10 cellular contexts compared by ENCODE assay signal in the genomic region with DNA sequence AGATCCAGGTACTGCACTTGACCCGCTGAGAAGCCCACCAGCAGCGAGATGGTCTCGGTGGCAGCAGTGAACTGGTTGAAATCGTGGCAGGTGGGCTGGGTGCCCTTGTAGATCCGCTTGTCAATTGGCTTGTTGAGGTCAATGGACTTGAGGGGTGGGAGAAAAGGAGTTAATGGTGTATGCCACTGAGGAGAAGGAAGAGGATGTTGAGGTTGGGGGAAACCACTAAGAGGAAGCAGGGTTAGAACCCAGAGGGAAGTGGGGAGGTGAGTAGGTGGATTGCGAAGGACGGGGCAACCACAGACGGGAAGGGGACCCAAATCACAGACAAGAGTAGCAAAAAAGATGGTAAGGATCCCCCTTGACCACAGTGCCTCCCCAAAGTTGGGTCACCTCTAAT. TPM values are rescaled to one million over a fixed set of nuclear protein-coding genes. Genes with fewer than 3 reads are reported as not detected.
DNase-seq lines count a peak whose midpoint lies in the region; ATAC-seq and TF ChIP-seq lines count a peak whose summit lies in the region.
"Had no signal": no experiment of that assay in that cellular context is flagged by ENCODE, and none has a peak within 500 bp of the region (broad histone marks: within the 10 kb centered on the region; RNA-seq: fewer than 3 reads in every experiment).

No MANE protein-coding gene starts in this region.

- DNase-seq in Right ventricle myocardium superior (peak; percentile 41), cardiac septum (ENCODE audit: low spot score) (no peak), SKM-1 (lab: John Stamatoyannopoulos, UW; ENCODE audit: unreplicated experiment) (peak; percentile 70), epithelial cell of proximal tubule (ENCODE audit: low read depth) (no peak), NCI-H146 (lab: John Stamatoyannopoulos, UW) (no peak), NCI-H524 (lab: John Stamatoyannopoulos, UW) (no peak)
- DNase-seq: SW 1271 had no signal

- H3K27me3 ChIP-seq in subcutaneous abdominal adipose tissue (ENCODE audit: control insufficient read depth in 5 of 5, insufficient read depth in 4 of 5, low read length in 5 of 5) = peaks cover 0 to 2% (median 0%) of the 10 kb centered on the region in 5 donors
- H3K27me3 ChIP-seq: right atrium auricular region had no signal

- peak overlapping the region in 1 of 5 donors; percentile 6 for H3K9ac ChIP-seq in subcutaneous abdominal adipose tissue (ENCODE audit: low read length in 5 of 5)

- intact Hi-C loops in Right ventricle myocardium superior (cut with DNase I) = no loop called here
- intact Hi-C loops in cardiac septum (cut with DNase I) = no loop called here

- H3K27ac ChIP-seq in subcutaneous abdominal adipose tissue (ENCODE audit: low read depth, low read length) = peak overlapping the region; percentile 24

- peaks cover 12 to 37% (median 30%) of the 10 kb centered on the region in 5 donors for H3K4me1 ChIP-seq in subcutaneous abdominal adipose tissue (ENCODE audit: control insufficient read depth in 5 of 5, insufficient read depth in 5 of 5, low read length in 5 of 5)

- H3K36me3 ChIP-seq in subcutaneous abdominal adipose tissue (ENCODE audit: control insufficient read depth in 5 of 5, insufficient read depth in 5 of 5, low read length in 5 of 5) = peaks cover 0 to 41% (median 34%) of the 10 kb centered on the region in 5 donors

- ATAC-seq in Right ventricle myocardium superior (ENCODE audit: poor library complexity) (no peak), GM19351 (IDR thresholded peaks at IDR 0.05; ENCODE audit: unreplicated experiment) (no peak)

- H3K9me3 ChIP-seq in subcutaneous abdominal adipose tissue (ENCODE audit: control insufficient read depth in 5 of 5, low read length in 5 of 5) = no peaks in the 10 kb centered on the region
- H3K9me3 ChIP-seq: right atrium auricular region had no signal

- H3K4me3 ChIP-seq in epithelial cell of proximal tubule (ENCODE audit: low read depth, low read length) (peak overlapping the region; percentile 97), subcutaneous abdominal adipose tissue (ENCODE audit: low read depth in 1 of 5, low read length in 5 of 5) (peak overlapping the region in 2 of 5 donors; percentile 73 to 81)

- no peak for TF ChIP-seq CTCF in epithelial cell of proximal tubule (conservative IDR thresholded peaks at IDR 0.05; ENCODE audit: low read depth, low read length)

RNA-seq across cellular contexts. Expression of a gene that starts 1.7 kb away (rescaled TPM):
- total RNA-seq in Right ventricle myocardium superior (57.2 TPM), cardiac septum (120 TPM), epithelial cell of proximal tubule (35.7 and 38.8 TPM in 2 replicates)

RNA-seq across cellular contexts. Expression of a gene that starts 8.7 kb away (rescaled TPM):
- total RNA-seq in Right ventricle myocardium superior (237 TPM), cardiac septum (441 TPM), epithelial cell of proximal tubule (10.9 and 21.0 TPM in 2 replicates)

RNA-seq across cellular contexts. Expression of a gene that starts 21.9 kb away (rescaled TPM):
- total RNA-seq in Right ventricle myocardium superior (22.0 TPM), cardiac septum (20.7 TPM), epithelial cell of proximal tubule (8.2 and 11.2 TPM in 2 replicates)

RNA-seq across cellular contexts. Expression of a gene that starts 24.2 kb away (rescaled TPM):
- total RNA-seq in Right ventricle myocardium superior (0.08 TPM), cardiac septum (0.16 TPM), epithelial cell of proximal tubule (0.07 TPM in 1 of 2 replicates, not detected in the other)
- total RNA-seq: right atrium auricular region had no signal

RNA-seq across cellular contexts. Expression of a gene that starts 57.7 kb away (rescaled TPM):
- total RNA-seq in Right ventricle myocardium superior (not detected), cardiac septum (not detected), epithelial cell of proximal tubule (not detected in 2 replicates)

Comparison
In these comparisons a context has a peak if more than half of its experiments do, and no peak if none do; other contexts are left out.
1. DNase-seq: peak in Right ventricle myocardium superior (single experiment) and SKM-1 (single experiment); none in cardiac septum (single experiment), epithelial cell of proximal tubule (single experiment), NCI-H146 (single experiment) and NCI-H524 (0 of 2).
2. RNA of a gene that starts 8.7 kb away (total RNA-seq): 441 TPM in cardiac septum (single experiment) and 237 TPM in Right ventricle myocardium superior (single experiment); 10.9 to 21.0 TPM in epithelial cell of proximal tubule; every median in the first group is over 10 times any median in the second.